Comparison of ENCODE assay signal across 10 cellular contexts in the genomic region with DNA sequence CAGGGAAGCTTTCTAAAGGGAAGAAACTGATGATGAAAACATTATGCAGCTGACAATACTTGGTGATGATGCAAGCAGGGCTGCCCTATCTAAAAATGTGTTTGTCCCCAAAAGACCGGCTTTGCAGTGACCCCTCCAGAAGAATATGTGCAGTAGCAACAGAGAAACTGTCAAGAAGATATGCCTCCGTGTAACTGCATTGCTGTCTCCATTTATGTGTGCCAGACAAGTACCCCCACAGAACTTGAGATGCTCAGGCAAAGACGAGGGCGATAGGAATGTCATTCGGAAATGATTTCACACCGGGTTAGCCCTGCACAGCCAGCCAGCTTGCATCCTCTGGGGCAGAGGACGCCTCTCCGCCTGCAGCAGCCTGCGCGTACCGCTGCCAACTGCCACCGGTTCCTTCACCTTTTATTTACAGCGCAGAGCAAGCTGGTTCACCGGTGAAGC. TPM values are rescaled to one million over a fixed set of nuclear protein-coding genes. Genes with fewer than 3 reads are reported as not detected.
DNase-seq lines count a peak whose midpoint lies in the region; ATAC-seq and TF ChIP-seq lines count a peak whose summit lies in the region.
"Had no signal": no experiment of that assay in that cellular context is flagged by ENCODE, and none has a peak within 500 bp of the region (broad histone marks: within the 10 kb centered on the region; RNA-seq: fewer than 3 reads in every experiment).

No MANE protein-coding gene starts in this region.

- H3K36me3 ChIP-seq in HUES6 (ENCODE audit: control insufficient read depth, insufficient read depth, low read length) (no peaks in the 10 kb centered on the region), prostate gland (no peaks in the 10 kb centered on the region), A673 (ENCODE audit: insufficient read depth, low read length, poor library complexity, severe bottlenecking) (no peaks in the 10 kb centered on the region)
- H3K36me3 ChIP-seq: thyroid gland had no signal

- no TSS peak for BruUV-seq in A673 (replicated peaks; lab: Mats Ljungman, UMichigan)

- peaks cover 9% of the 10 kb centered on the region for H3K4me1 Mint-ChIP-seq in nephron

- no peak overlapping the region for H3K9ac ChIP-seq in HUES6 (ENCODE audit: low read length)

- DNase-seq in D341Med (ENCODE audit: low spot score) (peak; percentile 38), cerebellar cortex (ENCODE audit: low spot score) (peak; percentile 74), prostate gland (ENCODE audit: low spot score) (no peak), A673 (ENCODE audit: low spot score) (no peak)

- H3K9me3 ChIP-seq in HUES6 (ENCODE audit: control insufficient read depth, insufficient read depth, low read depth, low read length) (no peaks in the 10 kb centered on the region), prostate gland (no peaks in the 10 kb centered on the region), A673 (ENCODE audit: low read depth, low read length, poor library complexity, severe bottlenecking) (no peaks in the 10 kb centered on the region)
- H3K9me3 ChIP-seq: thyroid gland had no signal

- H3K36me3 Mint-ChIP-seq in nephron (ENCODE audit: low read depth): no peaks in the 10 kb centered on the region

- H3K27me3 Mint-ChIP-seq in nephron (ENCODE audit: low read depth): peaks cover 86% of the 10 kb centered on the region

- TF ChIP-seq POLR2A in prostate gland (IDR thresholded peaks at IDR 0.05): no peak

- H3K4me3 Mint-ChIP-seq in nephron: peak overlapping the region; percentile 25 to 61 (median 54)

- POLR2A ChIA-PET in A673 (lab: Charles Lee; ENCODE audit: low non-redundant PET): no interaction called here

- intact Hi-C loops in prostate gland (cut with DNase I): no loop called here
- intact Hi-C loops in A673 (cut with micrococcal nuclease; ENCODE audit: unreplicated experiment): loop anchor here (2.0 to 10.0 kb wide), 2 partner anchors 172 to 392 kb away; no protein-coding TSS in a partner anchor

- CTCF ChIA-PET in A673 (lab: Charles Lee): no interaction called here

- H3K27ac ChIP-seq in HUES6 (ENCODE audit: low read depth, low read length) (no peak overlapping the region), prostate gland (no peak overlapping the region), A673 (ENCODE audit: low read depth, low read length, poor library complexity, severe bottlenecking) (no peak overlapping the region)
- H3K27ac ChIP-seq: SK-N-MC, thyroid gland had no signal

- H3K27ac Mint-ChIP-seq in nephron: no peak overlapping the region

- ATAC-seq in GM18873 (IDR thresholded peaks at IDR 0.05; ENCODE audit: low FRiP score, unreplicated experiment): no peak

- H3K4me1 ChIP-seq in HUES6 (ENCODE audit: control insufficient read depth, insufficient read depth, low read length) (peaks cover 15% of the 10 kb centered on the region), prostate gland (replicated peaks) (no peaks in the 10 kb centered on the region), A673 (ENCODE audit: insufficient read depth, low read length, poor library complexity, severe bottlenecking) (no peaks in the 10 kb centered on the region)

- H3K4me3 ChIP-seq in HUES6 (ENCODE audit: low read depth, low read length): peak overlapping the region; percentile 59
- no peak overlapping the region for H3K4me3 ChIP-seq in prostate gland
- H3K4me3 ChIP-seq in A673 (ENCODE audit: low read depth, low read length, poor library complexity, severe bottlenecking): no peak overlapping the region
- H3K4me3 ChIP-seq: SK-N-MC, thyroid gland had no signal

- WGBS in prostate gland: 6% methylated on average over 14 of the region's 14 CpGs

- TF ChIP-seq CTCF in nephron (IDR thresholded peaks at IDR 0.05; ENCODE audit: unreplicated experiment in 3 of 3) (no peak), prostate gland (IDR thresholded peaks at IDR 0.05) (no peak), A673 (conservative IDR thresholded peaks at IDR 0.05; ENCODE audit: low read depth, low read length) (no peak)

- no peaks in the 10 kb centered on the region for H3K9me3 Mint-ChIP-seq in nephron

- H3K27me3 ChIP-seq in HUES6 (ENCODE audit: control insufficient read depth, insufficient read depth, low read length): peaks cover 79% of the 10 kb centered on the region
- peaks cover 15% of the 10 kb centered on the region for H3K27me3 ChIP-seq in prostate gland (replicated peaks; ENCODE audit: insufficient read depth)
- H3K27me3 ChIP-seq in A673 (replicated peaks; ENCODE audit: insufficient read depth, low read depth, low read length, poor library complexity): peaks cover 87% of the 10 kb centered on the region

RNA-seq across cellular contexts. Expression of a gene that starts 2.1 kb away (rescaled TPM):
- total RNA-seq in prostate gland: under 1 TPM in 1 of 2 donors, not detected in 1; 0.97 TPM
- total RNA-seq in A673 (2021): not detected in 2 replicates
- total RNA-seq: activated CD8-positive, alpha-beta memory T cell treated with anti-CD3 and anti-CD28 coated beads for 36 hours had no signal

Comparison
In these comparisons a context has a peak if more than half of its experiments do, and no peak if none do; other contexts are left out.
1. DNase-seq: peak in D341Med (single experiment) and cerebellar cortex (single experiment); none in prostate gland (single experiment) and A673 (single experiment).